23 cellular contexts compared by ENCODE assay signal in genomic region chr13:60150538-60150937, GRCh38.
"Had no signal": no experiment of that assay in that cellular context is flagged by ENCODE, and none has a peak within 500 bp of the region (broad histone marks: within the 10 kb centered on the region; RNA-seq: fewer than 3 reads in every experiment).

No MANE protein-coding gene starts in this region.

- H3K27ac ChIP-seq: coronary artery, esophagus squamous epithelium, prostate gland, VCaP had no signal

- H3K9me3 ChIP-seq: esophagus squamous epithelium, prostate gland had no signal

- H3K9me3 Mint-ChIP-seq: activated CD4-positive, alpha-beta memory T cell treated with anti-CD3 and anti-CD28 coated beads, Interleukin-2, amount 10 ng/mL, durations not matched to agents 7 days and 5 days; brain; central memory CD8-positive, alpha-beta T cell; nephron; type B pancreatic cell had no signal

- H3K4me2 ChIP-seq: smooth muscle cell had no signal

- H3K27me3 Mint-ChIP-seq: activated CD4-positive, alpha-beta memory T cell treated with anti-CD3 and anti-CD28 coated beads, Interleukin-2, amount 10 ng/mL, durations not matched to agents 7 days and 5 days; brain; central memory CD8-positive, alpha-beta T cell; type B pancreatic cell had no signal

- H3K4me3 Mint-ChIP-seq: activated CD4-positive, alpha-beta memory T cell treated with anti-CD3 and anti-CD28 coated beads, Interleukin-2, amount 10 ng/mL, durations not matched to agents 7 days and 5 days; activated naive CD8-positive, alpha-beta T cell; brain; central memory CD8-positive, alpha-beta T cell; nephron; type B pancreatic cell had no signal

- H3K27me3 ChIP-seq: esophagus squamous epithelium had no signal

- DNase-seq: activated CD4-positive, alpha-beta memory T cell treated with anti-CD3 and anti-CD28 coated beads, Interleukin-2, amount 10 ng/mL, durations not matched to agents 7 days and 5 days; activated CD8-positive, alpha-beta memory T cell treated with anti-CD3 and anti-CD28 coated beads, Interleukin-2, amount 50 U/mL, for 4 hours; activated gamma-delta T cell; activated T-cell treated with anti-CD3 and anti-CD28 coated beads, Interleukin-2, amount 50 U/mL, for 48 hours; amygdala; esophagus squamous epithelium; foreskin fibroblast; glutamatergic neuron; hypothalamus; left ventricle myocardium superior; mesendoderm; occipital lobe; right cardiac atrium; stimulated activated naive CD8-positive, alpha-beta T cell treated with anti-CD3 and anti-CD28 coated beads, Interleukin-15, Interleukin-2, amounts not matched to agents 100 U/mL and 50 U/mL, for 24 hours had no signal

- H3K27ac Mint-ChIP-seq: activated CD4-positive, alpha-beta memory T cell treated with anti-CD3 and anti-CD28 coated beads, Interleukin-2, amount 10 ng/mL, durations not matched to agents 7 days and 5 days; activated naive CD8-positive, alpha-beta T cell; brain; nephron; type B pancreatic cell had no signal

- H3K36me3 ChIP-seq: esophagus squamous epithelium, prostate gland had no signal

- H3K4me3 ChIP-seq: coronary artery, esophagus squamous epithelium, prostate gland, smooth muscle cell had no signal

- H3K4me1 ChIP-seq: esophagus squamous epithelium, prostate gland had no signal

- H3K36me3 Mint-ChIP-seq: activated naive CD8-positive, alpha-beta T cell; brain; type B pancreatic cell had no signal
